ENCODE assay signal across 1 cellular context in the genomic region with DNA sequence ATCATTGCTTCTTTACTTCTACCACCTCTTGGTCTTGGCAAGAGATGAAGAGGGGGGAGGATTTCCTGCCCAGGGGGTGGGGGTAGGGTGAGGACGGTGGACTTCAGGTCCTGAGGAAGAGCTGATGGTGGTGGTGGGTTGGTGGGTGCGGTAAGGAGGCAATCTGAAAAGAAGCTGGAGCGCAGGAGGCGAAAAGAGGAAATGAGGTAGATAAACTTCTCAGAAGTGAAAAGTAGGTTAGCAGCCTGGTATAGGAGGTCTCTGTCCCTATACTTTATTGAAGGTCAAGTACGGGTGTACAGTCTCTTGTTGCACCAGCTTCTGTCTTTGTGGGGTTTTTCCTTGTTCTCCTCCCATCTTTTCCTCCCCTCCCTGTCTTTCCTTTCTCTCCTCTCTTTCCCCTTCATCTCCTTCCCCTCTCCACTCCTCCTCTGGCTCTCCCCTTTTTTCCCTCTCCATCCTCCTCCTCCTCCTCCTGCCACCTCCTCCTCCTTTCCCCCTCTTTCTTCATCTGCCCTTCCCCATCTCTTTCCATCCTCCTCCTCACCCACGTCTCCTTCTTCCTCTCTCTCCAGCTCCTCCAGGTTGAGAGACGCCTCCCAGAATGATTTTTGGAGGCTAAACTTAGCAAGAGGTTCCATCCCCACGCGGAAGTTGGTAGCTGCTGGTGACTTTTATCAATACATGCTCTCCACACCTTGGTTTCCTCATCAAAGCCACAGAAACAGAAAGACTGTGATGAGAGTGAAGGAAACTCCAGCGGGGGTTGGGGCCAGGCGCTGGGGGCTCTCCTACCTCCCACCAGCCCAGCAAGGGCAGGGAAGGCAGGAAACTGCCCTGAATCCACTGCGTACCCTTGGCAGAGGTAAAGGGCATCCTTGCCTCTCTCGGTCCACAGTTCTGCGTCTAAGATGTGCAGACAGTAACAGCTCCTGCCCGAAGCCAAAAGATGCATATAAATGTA.
TF ChIP-seq lines count a peak whose summit lies in the region.

No MANE protein-coding gene starts in this region.

TF ChIP-seq in K562, 482 proteins besides CTCF, POLR2A, EP300 and RAD21 (continued from another document and continues in another):
- TF ChIP-seq ZNF75A (CRISPR knock-in tag; IDR thresholded peaks at IDR 0.05) (no peak), ELF1 (tag; IDR thresholded peaks at IDR 0.05) (no peak), MIER1 (IDR thresholded peaks at IDR 0.05; ENCODE audit: low read depth) (no peak), PYGO2 (tag; IDR thresholded peaks at IDR 0.05) (no peak), NUFIP1 (IDR thresholded peaks at IDR 0.05; ENCODE audit: partially characterized antibody) (no peak), HDAC6 (IDR thresholded peaks at IDR 0.05; ENCODE audit: low read depth, low read length) (no peak), ZNF347 (CRISPR knock-in tag; IDR thresholded peaks at IDR 0.05; ENCODE audit: low read depth) (no peak), ESRRB (CRISPR knock-in tag; IDR thresholded peaks at IDR 0.05; ENCODE audit: borderline replicate concordance) (no peak), FOXK1 (CRISPR knock-in tag; IDR thresholded peaks at IDR 0.05; ENCODE audit: borderline replicate concordance) (no peak), ZFPM2 (CRISPR knock-in tag; IDR thresholded peaks at IDR 0.05) (no peak), LARP7 (IDR thresholded peaks at IDR 0.05) (0 out of 2 replicates have a peak, but pooled peaks have one; percentile 62), MEF2A (IDR thresholded peaks at IDR 0.05; ENCODE audit: control insufficient read depth, low read depth, low read length) (no peak), POLR3G (IDR thresholded peaks at IDR 0.05; ENCODE audit: extremely low read depth, insufficient read length, insufficient replicate concordance) (no peak), BRF1 (IDR thresholded peaks at IDR 0.05; ENCODE audit: borderline replicate concordance, extremely low read depth, insufficient read length) (no peak), POLR2H (tag; IDR thresholded peaks at IDR 0.05; ENCODE audit: low read depth) (no peak), ZNF785 (CRISPR knock-in tag; IDR thresholded peaks at IDR 0.05) (no peak), PTTG1 (tag; IDR thresholded peaks at IDR 0.05; ENCODE audit: low read depth) (no peak), CREM (IDR thresholded peaks at IDR 0.05; ENCODE audit: low read depth) (no peak), ZFP30 (CRISPR knock-in tag; IDR thresholded peaks at IDR 0.05; ENCODE audit: borderline replicate concordance) (no peak), NR3C1 (CRISPR knock-in tag; IDR thresholded peaks at IDR 0.05) (no peak), ILF3 (IDR thresholded peaks at IDR 0.05; ENCODE audit: borderline replicate concordance) (no peak), FOXM1 (IDR thresholded peaks at IDR 0.05; ENCODE audit: low read depth) (no peak), FOXM1 (CRISPR knock-in tag; IDR thresholded peaks at IDR 0.05; ENCODE audit: low read depth) (no peak), EZH2 (IDR thresholded peaks at IDR 0.05; ENCODE audit: borderline replicate concordance, low read depth, low read length) (no peak), ZSCAN32 (CRISPR knock-in tag; IDR thresholded peaks at IDR 0.05) (no peak), SP2 (IDR thresholded peaks at IDR 0.05; ENCODE audit: extremely low read depth, low read depth, low read length, poor library complexity, severe bottlenecking) (no peak)
- TF ChIP-seq, protein P1, sequence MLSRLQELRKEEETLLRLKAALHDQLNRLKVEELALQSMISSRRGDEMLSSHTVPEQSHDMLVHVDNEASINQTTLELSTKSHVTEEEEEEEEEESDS (CRISPR knock-in tag; IDR thresholded peaks at IDR 0.05): no peak
- TF ChIP-seq, protein P2, sequence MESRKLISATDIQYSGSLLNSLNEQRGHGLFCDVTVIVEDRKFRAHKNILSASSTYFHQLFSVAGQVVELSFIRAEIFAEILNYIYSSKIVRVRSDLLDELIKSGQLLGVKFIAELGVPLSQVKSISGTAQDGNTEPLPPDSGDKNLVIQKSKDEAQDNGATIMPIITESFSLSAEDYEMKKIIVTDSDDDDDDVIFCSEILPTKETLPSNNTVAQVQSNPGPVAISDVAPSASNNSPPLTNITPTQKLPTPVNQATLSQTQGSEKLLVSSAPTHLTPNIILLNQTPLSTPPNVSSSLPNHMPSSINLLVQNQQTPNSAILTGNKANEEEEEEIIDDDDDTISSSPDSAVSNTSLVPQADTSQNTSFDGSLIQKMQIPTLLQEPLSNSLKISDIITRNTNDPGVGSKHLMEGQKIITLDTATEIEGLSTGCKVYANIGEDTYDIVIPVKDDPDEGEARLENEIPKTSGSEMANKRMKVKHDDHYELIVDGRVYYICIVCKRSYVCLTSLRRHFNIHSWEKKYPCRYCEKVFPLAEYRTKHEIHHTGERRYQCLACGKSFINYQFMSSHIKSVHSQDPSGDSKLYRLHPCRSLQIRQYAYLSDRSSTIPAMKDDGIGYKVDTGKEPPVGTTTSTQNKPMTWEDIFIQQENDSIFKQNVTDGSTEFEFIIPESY (CRISPR knock-in tag; IDR thresholded peaks at IDR 0.05): no peak
- TF ChIP-seq, protein P3, sequence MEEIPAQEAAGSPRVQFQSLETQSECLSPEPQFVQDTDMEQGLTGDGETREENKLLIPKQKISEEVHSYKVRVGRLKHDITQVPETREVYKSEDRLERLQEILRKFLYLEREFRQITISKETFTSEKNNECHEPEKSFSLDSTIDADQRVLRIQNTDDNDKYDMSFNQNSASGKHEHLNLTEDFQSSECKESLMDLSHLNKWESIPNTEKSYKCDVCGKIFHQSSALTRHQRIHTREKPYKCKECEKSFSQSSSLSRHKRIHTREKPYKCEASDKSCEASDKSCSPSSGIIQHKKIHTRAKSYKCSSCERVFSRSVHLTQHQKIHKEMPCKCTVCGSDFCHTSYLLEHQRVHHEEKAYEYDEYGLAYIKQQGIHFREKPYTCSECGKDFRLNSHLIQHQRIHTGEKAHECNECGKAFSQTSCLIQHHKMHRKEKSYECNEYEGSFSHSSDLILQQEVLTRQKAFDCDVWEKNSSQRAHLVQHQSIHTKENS (CRISPR knock-in tag; IDR thresholded peaks at IDR 0.05): no peak
- TF ChIP-seq, protein P4, sequence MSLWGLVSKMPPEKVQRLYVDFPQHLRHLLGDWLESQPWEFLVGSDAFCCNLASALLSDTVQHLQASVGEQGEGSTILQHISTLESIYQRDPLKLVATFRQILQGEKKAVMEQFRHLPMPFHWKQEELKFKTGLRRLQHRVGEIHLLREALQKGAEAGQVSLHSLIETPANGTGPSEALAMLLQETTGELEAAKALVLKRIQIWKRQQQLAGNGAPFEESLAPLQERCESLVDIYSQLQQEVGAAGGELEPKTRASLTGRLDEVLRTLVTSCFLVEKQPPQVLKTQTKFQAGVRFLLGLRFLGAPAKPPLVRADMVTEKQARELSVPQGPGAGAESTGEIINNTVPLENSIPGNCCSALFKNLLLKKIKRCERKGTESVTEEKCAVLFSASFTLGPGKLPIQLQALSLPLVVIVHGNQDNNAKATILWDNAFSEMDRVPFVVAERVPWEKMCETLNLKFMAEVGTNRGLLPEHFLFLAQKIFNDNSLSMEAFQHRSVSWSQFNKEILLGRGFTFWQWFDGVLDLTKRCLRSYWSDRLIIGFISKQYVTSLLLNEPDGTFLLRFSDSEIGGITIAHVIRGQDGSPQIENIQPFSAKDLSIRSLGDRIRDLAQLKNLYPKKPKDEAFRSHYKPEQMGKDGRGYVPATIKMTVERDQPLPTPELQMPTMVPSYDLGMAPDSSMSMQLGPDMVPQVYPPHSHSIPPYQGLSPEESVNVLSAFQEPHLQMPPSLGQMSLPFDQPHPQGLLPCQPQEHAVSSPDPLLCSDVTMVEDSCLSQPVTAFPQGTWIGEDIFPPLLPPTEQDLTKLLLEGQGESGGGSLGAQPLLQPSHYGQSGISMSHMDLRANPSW (CRISPR knock-in tag; IDR thresholded peaks at IDR 0.05): no peak
- TF ChIP-seq, protein P5, sequence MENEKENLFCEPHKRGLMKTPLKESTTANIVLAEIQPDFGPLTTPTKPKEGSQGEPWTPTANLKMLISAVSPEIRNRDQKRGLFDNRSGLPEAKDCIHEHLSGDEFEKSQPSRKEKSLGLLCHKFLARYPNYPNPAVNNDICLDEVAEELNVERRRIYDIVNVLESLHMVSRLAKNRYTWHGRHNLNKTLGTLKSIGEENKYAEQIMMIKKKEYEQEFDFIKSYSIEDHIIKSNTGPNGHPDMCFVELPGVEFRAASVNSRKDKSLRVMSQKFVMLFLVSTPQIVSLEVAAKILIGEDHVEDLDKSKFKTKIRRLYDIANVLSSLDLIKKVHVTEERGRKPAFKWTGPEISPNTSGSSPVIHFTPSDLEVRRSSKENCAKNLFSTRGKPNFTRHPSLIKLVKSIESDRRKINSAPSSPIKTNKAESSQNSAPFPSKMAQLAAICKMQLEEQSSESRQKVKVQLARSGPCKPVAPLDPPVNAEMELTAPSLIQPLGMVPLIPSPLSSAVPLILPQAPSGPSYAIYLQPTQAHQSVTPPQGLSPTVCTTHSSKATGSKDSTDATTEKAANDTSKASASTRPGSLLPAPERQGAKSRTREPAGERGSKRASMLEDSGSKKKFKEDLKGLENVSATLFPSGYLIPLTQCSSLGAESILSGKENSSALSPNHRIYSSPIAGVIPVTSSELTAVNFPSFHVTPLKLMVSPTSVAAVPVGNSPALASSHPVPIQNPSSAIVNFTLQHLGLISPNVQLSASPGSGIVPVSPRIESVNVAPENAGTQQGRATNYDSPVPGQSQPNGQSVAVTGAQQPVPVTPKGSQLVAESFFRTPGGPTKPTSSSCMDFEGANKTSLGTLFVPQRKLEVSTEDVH (IDR thresholded peaks at IDR 0.05; ENCODE audit: low read depth, partially characterized antibody): no peak
- TF ChIP-seq, protein P6, sequence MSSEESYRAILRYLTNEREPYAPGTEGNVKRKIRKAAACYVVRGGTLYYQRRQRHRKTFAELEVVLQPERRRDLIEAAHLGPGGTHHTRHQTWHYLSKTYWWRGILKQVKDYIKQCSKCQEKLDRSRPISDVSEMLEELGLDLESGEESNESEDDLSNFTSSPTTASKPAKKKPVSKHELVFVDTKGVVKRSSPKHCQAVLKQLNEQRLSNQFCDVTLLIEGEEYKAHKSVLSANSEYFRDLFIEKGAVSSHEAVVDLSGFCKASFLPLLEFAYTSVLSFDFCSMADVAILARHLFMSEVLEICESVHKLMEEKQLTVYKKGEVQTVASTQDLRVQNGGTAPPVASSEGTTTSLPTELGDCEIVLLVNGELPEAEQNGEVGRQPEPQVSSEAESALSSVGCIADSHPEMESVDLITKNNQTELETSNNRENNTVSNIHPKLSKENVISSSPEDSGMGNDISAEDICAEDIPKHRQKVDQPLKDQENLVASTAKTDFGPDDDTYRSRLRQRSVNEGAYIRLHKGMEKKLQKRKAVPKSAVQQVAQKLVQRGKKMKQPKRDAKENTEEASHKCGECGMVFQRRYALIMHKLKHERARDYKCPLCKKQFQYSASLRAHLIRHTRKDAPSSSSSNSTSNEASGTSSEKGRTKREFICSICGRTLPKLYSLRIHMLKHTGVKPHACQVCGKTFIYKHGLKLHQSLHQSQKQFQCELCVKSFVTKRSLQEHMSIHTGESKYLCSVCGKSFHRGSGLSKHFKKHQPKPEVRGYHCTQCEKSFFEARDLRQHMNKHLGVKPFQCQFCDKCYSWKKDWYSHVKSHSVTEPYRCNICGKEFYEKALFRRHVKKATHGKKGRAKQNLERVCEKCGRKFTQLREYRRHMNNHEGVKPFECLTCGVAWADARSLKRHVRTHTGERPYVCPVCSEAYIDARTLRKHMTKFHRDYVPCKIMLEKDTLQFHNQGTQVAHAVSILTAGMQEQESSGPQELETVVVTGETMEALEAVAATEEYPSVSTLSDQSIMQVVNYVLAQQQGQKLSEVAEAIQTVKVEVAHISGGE (CRISPR knock-in tag; IDR thresholded peaks at IDR 0.05): no peak
- TF ChIP-seq, protein P7, sequence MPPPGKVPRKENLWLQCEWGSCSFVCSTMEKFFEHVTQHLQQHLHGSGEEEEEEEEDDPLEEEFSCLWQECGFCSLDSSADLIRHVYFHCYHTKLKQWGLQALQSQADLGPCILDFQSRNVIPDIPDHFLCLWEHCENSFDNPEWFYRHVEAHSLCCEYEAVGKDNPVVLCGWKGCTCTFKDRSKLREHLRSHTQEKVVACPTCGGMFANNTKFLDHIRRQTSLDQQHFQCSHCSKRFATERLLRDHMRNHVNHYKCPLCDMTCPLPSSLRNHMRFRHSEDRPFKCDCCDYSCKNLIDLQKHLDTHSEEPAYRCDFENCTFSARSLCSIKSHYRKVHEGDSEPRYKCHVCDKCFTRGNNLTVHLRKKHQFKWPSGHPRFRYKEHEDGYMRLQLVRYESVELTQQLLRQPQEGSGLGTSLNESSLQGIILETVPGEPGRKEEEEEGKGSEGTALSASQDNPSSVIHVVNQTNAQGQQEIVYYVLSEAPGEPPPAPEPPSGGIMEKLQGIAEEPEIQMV (tag; conservative IDR thresholded peaks at IDR 0.05; ENCODE audit: low read depth): no peak
- TF ChIP-seq, protein P8, sequence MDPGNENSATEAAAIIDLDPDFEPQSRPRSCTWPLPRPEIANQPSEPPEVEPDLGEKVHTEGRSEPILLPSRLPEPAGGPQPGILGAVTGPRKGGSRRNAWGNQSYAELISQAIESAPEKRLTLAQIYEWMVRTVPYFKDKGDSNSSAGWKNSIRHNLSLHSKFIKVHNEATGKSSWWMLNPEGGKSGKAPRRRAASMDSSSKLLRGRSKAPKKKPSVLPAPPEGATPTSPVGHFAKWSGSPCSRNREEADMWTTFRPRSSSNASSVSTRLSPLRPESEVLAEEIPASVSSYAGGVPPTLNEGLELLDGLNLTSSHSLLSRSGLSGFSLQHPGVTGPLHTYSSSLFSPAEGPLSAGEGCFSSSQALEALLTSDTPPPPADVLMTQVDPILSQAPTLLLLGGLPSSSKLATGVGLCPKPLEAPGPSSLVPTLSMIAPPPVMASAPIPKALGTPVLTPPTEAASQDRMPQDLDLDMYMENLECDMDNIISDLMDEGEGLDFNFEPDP (CRISPR knock-in tag; IDR thresholded peaks at IDR 0.05): no peak
- TF ChIP-seq, protein P9, sequence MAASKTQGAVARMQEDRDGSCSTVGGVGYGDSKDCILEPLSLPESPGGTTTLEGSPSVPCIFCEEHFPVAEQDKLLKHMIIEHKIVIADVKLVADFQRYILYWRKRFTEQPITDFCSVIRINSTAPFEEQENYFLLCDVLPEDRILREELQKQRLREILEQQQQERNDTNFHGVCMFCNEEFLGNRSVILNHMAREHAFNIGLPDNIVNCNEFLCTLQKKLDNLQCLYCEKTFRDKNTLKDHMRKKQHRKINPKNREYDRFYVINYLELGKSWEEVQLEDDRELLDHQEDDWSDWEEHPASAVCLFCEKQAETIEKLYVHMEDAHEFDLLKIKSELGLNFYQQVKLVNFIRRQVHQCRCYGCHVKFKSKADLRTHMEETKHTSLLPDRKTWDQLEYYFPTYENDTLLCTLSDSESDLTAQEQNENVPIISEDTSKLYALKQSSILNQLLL (CRISPR knock-in tag; IDR thresholded peaks at IDR 0.05; ENCODE audit: borderline replicate concordance): no peak
- TF ChIP-seq, protein P10, sequence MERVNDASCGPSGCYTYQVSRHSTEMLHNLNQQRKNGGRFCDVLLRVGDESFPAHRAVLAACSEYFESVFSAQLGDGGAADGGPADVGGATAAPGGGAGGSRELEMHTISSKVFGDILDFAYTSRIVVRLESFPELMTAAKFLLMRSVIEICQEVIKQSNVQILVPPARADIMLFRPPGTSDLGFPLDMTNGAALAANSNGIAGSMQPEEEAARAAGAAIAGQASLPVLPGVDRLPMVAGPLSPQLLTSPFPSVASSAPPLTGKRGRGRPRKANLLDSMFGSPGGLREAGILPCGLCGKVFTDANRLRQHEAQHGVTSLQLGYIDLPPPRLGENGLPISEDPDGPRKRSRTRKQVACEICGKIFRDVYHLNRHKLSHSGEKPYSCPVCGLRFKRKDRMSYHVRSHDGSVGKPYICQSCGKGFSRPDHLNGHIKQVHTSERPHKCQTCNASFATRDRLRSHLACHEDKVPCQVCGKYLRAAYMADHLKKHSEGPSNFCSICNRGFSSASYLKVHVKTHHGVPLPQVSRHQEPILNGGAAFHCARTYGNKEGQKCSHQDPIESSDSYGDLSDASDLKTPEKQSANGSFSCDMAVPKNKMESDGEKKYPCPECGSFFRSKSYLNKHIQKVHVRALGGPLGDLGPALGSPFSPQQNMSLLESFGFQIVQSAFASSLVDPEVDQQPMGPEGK (CRISPR knock-in tag; IDR thresholded peaks at IDR 0.05; ENCODE audit: borderline replicate concordance): no peak
